ENCODE assay signal across 1 cellular context in genomic region chr1:228836954-228837481, GRCh38.
TF ChIP-seq lines count a peak whose summit lies in the region.

No MANE protein-coding gene starts in this region.

TF ChIP-seq in liver, 16 proteins besides CTCF, POLR2A, EP300 and RAD21 (continued from another document):
- TF ChIP-seq EGR1 (IDR thresholded peaks at IDR 0.05; ENCODE audit: low read depth in 2 of 2) = no peak
